Comparison of ENCODE assay signal across 8 cellular contexts in genomic region chr17:63675607-63676539, GRCh38. TPM values are rescaled to one million over a fixed set of nuclear protein-coding genes. Genes with fewer than 3 reads are reported as not detected.
DNase-seq lines count a peak whose midpoint lies in the region; ATAC-seq, FAIRE-seq and TF ChIP-seq lines count a peak whose summit lies in the region.

No MANE protein-coding gene starts in this region.

- no peaks in the 10 kb centered on the region for H3K9me3 ChIP-seq in CD8-positive, alpha-beta memory T cell (ENCODE audit: low read length)
- H3K9me3 ChIP-seq in HepG2 (ENCODE audit: low read length) (no peaks in the 10 kb centered on the region), transverse colon (no peaks in the 10 kb centered on the region), OCI-LY7 (ENCODE audit: low read length) (no peaks in the 10 kb centered on the region)

- peak; percentile 88 for ATAC-seq in HepG2

- no peak for TF ChIP-seq EP300 in HepG2 (IDR thresholded peaks at IDR 0.05; ENCODE audit: low read depth in 2 of 2, low read length in 2 of 2)
- no peak for TF ChIP-seq EP300 in HepG2 (CRISPR knock-in tag; IDR thresholded peaks at IDR 0.05; ENCODE audit: borderline replicate concordance)
- TF ChIP-seq EP300 in transverse colon (IDR thresholded peaks at IDR 0.05; ENCODE audit: low read depth) = no peak

- peak overlapping the region in 7 of 8 donors; percentile 6 to 85 (median 28) for H3K27ac Mint-ChIP-seq in CD8-positive, alpha-beta memory T cell

- TF ChIP-seq POLR2A in HepG2 (IDR thresholded peaks at IDR 0.05; ENCODE audit: insufficient read depth in 1 of 2, low read depth in 2 of 2, low read length in 2 of 2) (no peak), transverse colon (IDR thresholded peaks at IDR 0.05) (peak; percentile 15)

- H3K4me3 ChIP-seq in CD8-positive, alpha-beta memory T cell (ENCODE audit: low read length) = no peak overlapping the region
- H3K4me3 ChIP-seq in HepG2 (replicated peaks in 1 of 3; ENCODE audit: insufficient read depth in 1 of 3, low read depth in 2 of 3, low read length in 3 of 3) (no peak overlapping the region), transverse colon (peak overlapping the region in 1 of 4 donors; percentile 14), OCI-LY7 (ENCODE audit: low read depth, low read length, poor library complexity, severe bottlenecking) (no peak overlapping the region)

- peak; percentile 84 for FAIRE-seq in HepG2 (lab: Jason Lieb, UNC)

- in situ Hi-C loops in HepG2 (cut with HindIII; ENCODE audit: extremely low pct_ligation_motif_present, low pct_unique_long_range_greater_than_20kb) (no loop called here), transverse colon (cut with MboI; ENCODE audit: low pct_ligation_motif_present in 1 of 4, low pct_unique_long_range_greater_than_20kb in 1 of 4, low sequenced_read_pairs in 3 of 4) (no loop called here)

- no peaks in the 10 kb centered on the region for H3K4me1 ChIP-seq in CD8-positive, alpha-beta memory T cell (ENCODE audit: insufficient read depth, low read length)
- H3K4me1 ChIP-seq in HepG2 (ENCODE audit: insufficient read depth, low read length) (peaks cover 20% of the 10 kb centered on the region), transverse colon (peaks cover 14 to 30% (median 25%) of the 10 kb centered on the region in 4 donors), OCI-LY7 (ENCODE audit: insufficient read depth, low read length, poor library complexity, severe bottlenecking) (no peaks in the 10 kb centered on the region)

- TF ChIP-seq CTCF in HepG2 (CRISPR knock-in tag; IDR thresholded peaks at IDR 0.05) (no peak), transverse colon (IDR thresholded peaks at IDR 0.05) (no peak), OCI-LY7 (conservative IDR thresholded peaks at IDR 0.05; ENCODE audit: low read length) (no peak)

- 61% methylated on average over 6 of the region's 6 CpGs for WGBS in HepG2 (ENCODE audit: low lambda C conversion rate)
- 42% methylated on average over 2 to 6 of the region's 6 CpGs for WGBS in transverse colon (ENCODE audit: low coverage in 1 of 2), 2 donors

- H3K27me3 Mint-ChIP-seq in CD8-positive, alpha-beta memory T cell = no peaks in the 10 kb centered on the region

- H3K79me2 ChIP-seq in HepG2 (ENCODE audit: insufficient read depth, low read length) (no peaks in the 10 kb centered on the region), OCI-LY7 (ENCODE audit: insufficient read depth, low read depth, low read length) (no peaks in the 10 kb centered on the region)

- H3K36me3 Mint-ChIP-seq in CD8-positive, alpha-beta memory T cell = peaks cover 1 to 86% (median 10%) of the 10 kb centered on the region in 3 donors

- DNase-seq in CD8-positive, alpha-beta memory T cell = no peak
- DNase-seq in NCI-H2029 treated with DMSO at 0.1 percent for 48 hours (lab: John Stamatoyannopoulos, UW) (peak; percentile 38), cerebellar cortex (ENCODE audit: low spot score) (peak; percentile 64), HepG2 (ENCODE audit: low spot score) (peak; percentile 83), transverse colon (peak; percentile 86), OCI-LY7 (ENCODE audit: low spot score) (no peak), NCI-H345 treated with DMSO at 0.1 percent for 48 hours (lab: John Stamatoyannopoulos, UW; ENCODE audit: unreplicated experiment) (no peak)
- no peak for DNase-seq in activated naive CD4-positive, alpha-beta T cell treated with anti-CD3 and anti-CD28 coated beads, Interleukin-2, amount 50 U/mL, for 16 hours

- H2AFZ ChIP-seq in HepG2 (ENCODE audit: low read length) (no peak overlapping the region), OCI-LY7 (ENCODE audit: low read length) (no peak overlapping the region)

- no TSS peak for BruUV-seq in HepG2 (replicated peaks; lab: Mats Ljungman, UMichigan)
- BruUV-seq in OCI-LY7 (replicated peaks; lab: Mats Ljungman, UMichigan) = no TSS peak

- no peaks in the 10 kb centered on the region for H3K9me3 Mint-ChIP-seq in CD8-positive, alpha-beta memory T cell

- TF ChIP-seq RAD21 in HepG2 (CRISPR knock-in tag; IDR thresholded peaks at IDR 0.05) = no peak

- H3K9me2 ChIP-seq in OCI-LY7 (ENCODE audit: insufficient read depth, low read length) = no peaks in the 10 kb centered on the region

- H3K36me3 ChIP-seq in CD8-positive, alpha-beta memory T cell (ENCODE audit: insufficient read depth, low read length) = peaks cover 3% of the 10 kb centered on the region
- H3K36me3 ChIP-seq in HepG2 (replicated peaks in 1 of 2; ENCODE audit: control insufficient read depth in 1 of 2, insufficient read depth in 2 of 2, low read length in 2 of 2) (peaks cover 8 to 19% of the 10 kb centered on the region in 2 experiments), transverse colon (peaks cover 0 to 6% (median 0%) of the 10 kb centered on the region in 4 donors), OCI-LY7 (ENCODE audit: insufficient read depth, low read length) (no peaks in the 10 kb centered on the region; the same call in 1 of the 2 replicates)

- CTCF ChIA-PET in CD8-positive, alpha-beta memory T cell (lab: Charles Lee) = interaction anchor here (1.3 to 2.0 kb wide), 3 partner anchors 11 to 250 kb away, joined by 3 to 9 read pairs (median 6); no protein-coding TSS in a partner anchor
- CTCF ChIA-PET in HepG2 (lab: Yijun Ruan, JAX; ENCODE audit: low intra/inter-chr PET ratio, low total read pairs) (no interaction called here), OCI-LY7 (lab: Charles Lee; ENCODE audit: unreplicated experiment) (no interaction called here)

- no peak overlapping the region for H3K9ac ChIP-seq in HepG2 (ENCODE audit: insufficient read depth, low read depth, low read length)

- H3K27ac ChIP-seq in CD8-positive, alpha-beta memory T cell (ENCODE audit: low read depth, low read length) = peak overlapping the region; percentile 24
- H3K27ac ChIP-seq in HepG2 (ENCODE audit: extremely low read length, insufficient read depth, low read length) (peak overlapping the region; percentile 12), transverse colon (peak overlapping the region; percentile 85 to 88 (median 86)), OCI-LY7 (ENCODE audit: low read depth, low read length, poor library complexity, severe bottlenecking) (no peak overlapping the region)

- intact Hi-C loops in HepG2 (cut with micrococcal nuclease; ENCODE audit: unreplicated experiment) (loop anchor here (5.0 kb wide), 1 partner anchor 54 kb away; the partner anchor contains the start of gene MAP3K3), transverse colon (cut with DNase I; ENCODE audit: low total_unique reads) (no loop called here), OCI-LY7 (cut with micrococcal nuclease; ENCODE audit: unreplicated experiment) (no loop called here)

- H3K27me3 ChIP-seq in CD8-positive, alpha-beta memory T cell (ENCODE audit: insufficient read depth, low read length, poor library complexity, severe bottlenecking) = no peaks in the 10 kb centered on the region
- H3K27me3 ChIP-seq in HepG2 (ENCODE audit: control insufficient read depth in 1 of 2, insufficient read depth in 2 of 2, low read length in 2 of 2) = no peaks in the 10 kb centered on the region
- no peaks in the 10 kb centered on the region for H3K27me3 ChIP-seq in transverse colon

- peaks cover 4 to 19% (median 6%) of the 10 kb centered on the region in 3 donors for H3K4me1 Mint-ChIP-seq in CD8-positive, alpha-beta memory T cell

- H3K4me2 ChIP-seq in HepG2 (ENCODE audit: low read depth, low read length) (peak overlapping the region; percentile 37), OCI-LY7 (ENCODE audit: low read length) (no peak overlapping the region)

- POLR2A ChIA-PET in CD8-positive, alpha-beta memory T cell (lab: Charles Lee) = no interaction called here
- POLR2A ChIA-PET in HepG2 (lab: Yijun Ruan, JAX) = interaction anchor here (1.0 to 2.1 kb wide), 4 partner anchors 54 to 167 kb away, joined by 3 to 12 read pairs (median 3); partner anchors contain the start of genes CCDC47, DDX42, MAP3K3 and SMARCD2
- POLR2A ChIA-PET in OCI-LY7 (lab: Charles Lee) = interaction anchor here (1.4 to 1.9 kb wide), 2 partner anchors 10 to 15 kb away, joined by 4 to 14 read pairs; no protein-coding TSS in a partner anchor

- H4K20me1 ChIP-seq in HepG2 (ENCODE audit: insufficient read depth, low read length) (no peaks in the 10 kb centered on the region), OCI-LY7 (ENCODE audit: insufficient read depth, low read length) (no peaks in the 10 kb centered on the region)

- H3K4me3 Mint-ChIP-seq in CD8-positive, alpha-beta memory T cell = no peak overlapping the region

RNA-seq across cellular contexts. Expression of gene LIMD2, which starts 24.1 kb away (rescaled TPM):
- total RNA-seq in CD8-positive, alpha-beta memory T cell = 100 to 1,000 TPM; 236 to 240 TPM
- 495 TPM for polyA plus RNA-seq in CD8-positive, alpha-beta memory T cell
- 6.9 and 9.0 TPM in 2 replicates for total RNA-seq in HepG2 (2016; rRNA removed; fragmentation: Illumina TruSeq; extraction: Trizol)
- total RNA-seq in HepG2 (2016; cell fraction: cytosol; rRNA removed; fragmentation: Illumina TruSeq; extraction: Trizol; ENCODE audit: low read depth) = 3.5 and 4.3 TPM in 2 replicates
- 8.0 and 9.0 TPM in 2 replicates for total RNA-seq in HepG2 (2016; cell fraction: insoluble cytoplasmic fraction; rRNA removed; fragmentation: Illumina TruSeq; extraction: Trizol)
- 9.1 and 11.6 TPM in 2 replicates for total RNA-seq in HepG2 (2016; cell fraction: membrane; rRNA removed; fragmentation: Illumina TruSeq; extraction: Trizol)
- 5.6 and 5.8 TPM in 2 replicates for total RNA-seq in HepG2 (2016; cell fraction: nucleus; rRNA removed; fragmentation: Illumina TruSeq; extraction: Trizol)
- 20.8 and 26.5 TPM in 2 replicates for polyA plus RNA-seq in HepG2 (2011; rRNA removed)
- 11.9 and 19.1 TPM in 2 replicates for polyA plus RNA-seq in HepG2 (2011; cell fraction: cytosol; rRNA removed)
- polyA plus RNA-seq in HepG2 (2011; cell fraction: nucleus; rRNA removed) = 75.1 and 81.6 TPM in 2 replicates
- polyA plus RNA-seq in HepG2 (2012) = 6.8 and 10.0 TPM in 2 replicates
- polyA plus RNA-seq in HepG2 (2016; cell fraction: cytosol; fragmentation: Illumina TruSeq; extraction: Trizol; ENCODE audit: low read depth) = 13.2 and 16.2 TPM in 2 replicates
- polyA plus RNA-seq in HepG2 (2016; cell fraction: insoluble cytoplasmic fraction; fragmentation: Illumina TruSeq; extraction: Trizol; ENCODE audit: low read depth) = 12.4 and 14.3 TPM in 2 replicates
- polyA plus RNA-seq in HepG2 (2016; cell fraction: membrane; fragmentation: Illumina TruSeq; extraction: Trizol; ENCODE audit: low read depth) = 16.0 and 17.0 TPM in 2 replicates
- polyA plus RNA-seq in HepG2 (2016; cell fraction: nucleus; fragmentation: Illumina TruSeq; extraction: Trizol; ENCODE audit: insufficient read depth, low read depth) = 17.5 and 21.1 TPM in 2 replicates
- 0.72 and 15.9 TPM in 2 replicates for polyA minus RNA-seq in HepG2 (2011; rRNA and poly(A)+ RNA removed; ENCODE audit: low replicate concordance)
- 7.5 and 9.1 TPM in 2 replicates for polyA minus RNA-seq in HepG2 (2011; cell fraction: cytosol; rRNA and poly(A)+ RNA removed)
- polyA minus RNA-seq in HepG2 (2011; cell fraction: nucleus; rRNA and poly(A)+ RNA removed) = 13.5 and 15.0 TPM in 2 replicates
- 10 to 100 TPM in 2 of 4 donors, 1 to 10 TPM in 2; 5.3 to 30.7 (median 12.2) TPM for total RNA-seq in transverse colon
- total RNA-seq in OCI-LY7 (2014; rRNA removed; shearing (Covaris generic)) = 406 and 428 TPM in 2 replicates
- total RNA-seq in OCI-LY7 (2022) = 286 and 306 TPM in 2 replicates

RNA-seq across cellular contexts. Expression of gene MAP3K3, which starts 53.7 kb away (rescaled TPM):
- 10 to 100 TPM; 34.7 to 35.8 TPM for total RNA-seq in CD8-positive, alpha-beta memory T cell
- 50.3 TPM for polyA plus RNA-seq in CD8-positive, alpha-beta memory T cell
- total RNA-seq in HepG2 (2016; rRNA removed; fragmentation: Illumina TruSeq; extraction: Trizol) = 15.9 and 21.8 TPM in 2 replicates
- 5.8 and 7.6 TPM in 2 replicates for total RNA-seq in HepG2 (2016; cell fraction: cytosol; rRNA removed; fragmentation: Illumina TruSeq; extraction: Trizol; ENCODE audit: low read depth)
- total RNA-seq in HepG2 (2016; cell fraction: insoluble cytoplasmic fraction; rRNA removed; fragmentation: Illumina TruSeq; extraction: Trizol) = 13.8 and 21.1 TPM in 2 replicates
- total RNA-seq in HepG2 (2016; cell fraction: membrane; rRNA removed; fragmentation: Illumina TruSeq; extraction: Trizol) = 20.5 TPM in 2 replicates
- total RNA-seq in HepG2 (2016; cell fraction: nucleus; rRNA removed; fragmentation: Illumina TruSeq; extraction: Trizol) = 20.6 and 23.3 TPM in 2 replicates
- 17.7 and 21.7 TPM in 2 replicates for polyA plus RNA-seq in HepG2 (2011; rRNA removed)
- 15.0 and 15.2 TPM in 2 replicates for polyA plus RNA-seq in HepG2 (2011; cell fraction: cytosol; rRNA removed)
- polyA plus RNA-seq in HepG2 (2011; cell fraction: nucleus; rRNA removed) = 38.1 and 41.6 TPM in 2 replicates
- polyA plus RNA-seq in HepG2 (2012) = 18.1 and 21.8 TPM in 2 replicates
- polyA plus RNA-seq in HepG2 (2016; cell fraction: cytosol; fragmentation: Illumina TruSeq; extraction: Trizol; ENCODE audit: low read depth) = 3.4 and 4.0 TPM in 2 replicates
- 9.6 and 14.2 TPM in 2 replicates for polyA plus RNA-seq in HepG2 (2016; cell fraction: insoluble cytoplasmic fraction; fragmentation: Illumina TruSeq; extraction: Trizol; ENCODE audit: low read depth)
- 12.0 and 12.9 TPM in 2 replicates for polyA plus RNA-seq in HepG2 (2016; cell fraction: membrane; fragmentation: Illumina TruSeq; extraction: Trizol; ENCODE audit: low read depth)
- polyA plus RNA-seq in HepG2 (2016; cell fraction: nucleus; fragmentation: Illumina TruSeq; extraction: Trizol; ENCODE audit: insufficient read depth, low read depth) = 39.2 and 42.5 TPM in 2 replicates
- polyA minus RNA-seq in HepG2 (2011; rRNA and poly(A)+ RNA removed; ENCODE audit: low replicate concordance) = 26.0 and 28.8 TPM in 2 replicates
- polyA minus RNA-seq in HepG2 (2011; cell fraction: cytosol; rRNA and poly(A)+ RNA removed) = 9.8 and 12.7 TPM in 2 replicates
- polyA minus RNA-seq in HepG2 (2011; cell fraction: nucleus; rRNA and poly(A)+ RNA removed) = 39.9 and 44.1 TPM in 2 replicates
- total RNA-seq in transverse colon = 10 to 100 TPM; 15.7 to 32.1 (median 24.7) TPM
- 16.5 and 26.0 TPM in 2 replicates for total RNA-seq in OCI-LY7 (2014; rRNA removed; shearing (Covaris generic))
- 28.6 and 29.0 TPM in 2 replicates for total RNA-seq in OCI-LY7 (2022)

Comparison
In these comparisons a context has a peak if more than half of its experiments do, and no peak if none do; other contexts are left out.
1. DNase-seq: peak in NCI-H2029 treated with DMSO at 0.1 percent for 48 hours (single experiment), cerebellar cortex (single experiment), HepG2 (single experiment) and transverse colon (single experiment); none in CD8-positive, alpha-beta memory T cell (0 of 5), OCI-LY7 (single experiment), NCI-H345 treated with DMSO at 0.1 percent for 48 hours (single experiment) and activated naive CD4-positive, alpha-beta T cell treated with anti-CD3 and anti-CD28 coated beads, Interleukin-2, amount 50 U/mL, for 16 hours (single experiment).
2. RNA of gene LIMD2, which starts 24.1 kb away (total RNA-seq): 286 to 428 TPM in OCI-LY7 and 236 to 240 TPM in CD8-positive, alpha-beta memory T cell; 5.3 to 30.7 TPM in transverse colon and 3.5 to 11.6 TPM in HepG2; every median in the first group is over 4 times any median in the second.